In genomic region chr2:138712212-138712979, GRCh38 we compare ENCODE assay signal across 11 cellular contexts.
DNase-seq lines count a peak whose midpoint lies in the region; ATAC-seq, FAIRE-seq and TF ChIP-seq lines count a peak whose summit lies in the region.
"Had no signal": no experiment of that assay in that cellular context is flagged by ENCODE, and none has a peak within 500 bp of the region (broad histone marks: within the 10 kb centered on the region; RNA-seq: fewer than 3 reads in every experiment).

No MANE protein-coding gene starts in this region.

- no peak for TF ChIP-seq POLR2A in body of pancreas (IDR thresholded peaks at IDR 0.05)

- no peak for TF ChIP-seq CTCF in body of pancreas (IDR thresholded peaks at IDR 0.05)

- no peaks in the 10 kb centered on the region for H3K79me2 ChIP-seq in ACC112 (ENCODE audit: control insufficient read depth, insufficient read depth, low read length, unreplicated experiment)

- 65 to 75% methylated on average over 4 of the region's 4 CpGs for whole genome bisulfite sequencing in body of pancreas, 2 donors

- H3K4me3 ChIP-seq in ACC112 (ENCODE audit: low read depth, low read length), result no peak overlapping the region
- H3K4me3 ChIP-seq in body of pancreas, result no peak overlapping the region
- H3K4me3 ChIP-seq: ovary had no signal

- DNase-seq in RCC 7860 (ENCODE audit: low spot score) (peak; percentile 83), hepatic stellate cell (ENCODE audit: low spot score) (no peak), body of pancreas (no peak), NOMO-1 (lab: John Stamatoyannopoulos, UW; ENCODE audit: unreplicated experiment in 2 of 2) (no peak), DMS79 treated with DMSO at 0.1 percent for 48 hours (lab: John Stamatoyannopoulos, UW) (no peak)
- DNase-seq: activated T-cell treated with anti-CD3 and anti-CD28 coated beads, Interleukin-2, amount 50 U/mL, for 1 hour; ovary had no signal

- H3K9me3 ChIP-seq in body of pancreas, result no peaks in the 10 kb centered on the region
- H3K9me3 ChIP-seq: ovary had no signal

- no peak overlapping the region for H2AFZ ChIP-seq in ACC112 (ENCODE audit: low read length, unreplicated experiment)

- H3K4me1 ChIP-seq in ACC112 (ENCODE audit: control insufficient read depth, insufficient read depth, low read length, unreplicated experiment) (peaks cover 36% of the 10 kb centered on the region), body of pancreas (no peaks in the 10 kb centered on the region)

- FAIRE-seq in RCC 7860 (lab: Jason Lieb, UNC), result peak; percentile 87

- no peaks in the 10 kb centered on the region for H3K36me3 ChIP-seq in ACC112 (ENCODE audit: insufficient read depth, low read length)
- H3K36me3 ChIP-seq in body of pancreas (replicated peaks in 1 of 2; ENCODE audit: insufficient read depth in 1 of 2, low read depth in 2 of 2), result no peaks in the 10 kb centered on the region
- H3K36me3 ChIP-seq: ovary had no signal

- H3K27ac ChIP-seq in ACC112 (ENCODE audit: low read depth, low read length) (peak overlapping the region; percentile 26; the same call in 1 of the 2 replicates), body of pancreas (no peak overlapping the region)
- H3K27ac ChIP-seq: ovary, RWPE1 had no signal

- ATAC-seq in GM19324 (IDR thresholded peaks at IDR 0.05; ENCODE audit: low FRiP score, unreplicated experiment) (peak; percentile 80), HG02943 (IDR thresholded peaks at IDR 0.05; ENCODE audit: low read depth, unreplicated experiment) (peak; percentile 90), body of pancreas (no peak)

- H3K27me3 ChIP-seq in ACC112 (ENCODE audit: insufficient read depth, low read length), result 0 out of 2 replicates have a peak, but pooled peaks cover 3% of the 10 kb centered on the region
- H3K27me3 ChIP-seq in body of pancreas, result no peaks in the 10 kb centered on the region
- H3K27me3 ChIP-seq: ovary had no signal

- intact Hi-C loops in body of pancreas (cut with DNase I), result no loop called here
